ENCODE assay signal across 13 cellular contexts in genomic region chr7:40221836-40222235, GRCh38.
DNase-seq lines count a peak whose midpoint lies in the region; ATAC-seq and TF ChIP-seq lines count a peak whose summit lies in the region.
"Had no signal": no experiment of that assay in that cellular context is flagged by ENCODE, and none has a peak within 500 bp of the region (broad histone marks: within the 10 kb centered on the region; RNA-seq: fewer than 3 reads in every experiment).

No MANE protein-coding gene starts in this region.

- no peak for ATAC-seq in effector memory CD8-positive, alpha-beta T cell (replicated peaks)
- ATAC-seq: activated T-helper 17 cell treated with anti-CD3 and anti-CD28 coated beads, Interleukin-2, amount 50 U/mL, for 72 hours had no signal

- H3K4me1 ChIP-seq in neuronal stem cell (ENCODE audit: control insufficient read depth in 2 of 2, insufficient read depth in 1 of 2, low read depth in 1 of 2, low read length in 2 of 2), result no peaks in the 10 kb centered on the region
- H3K4me1 ChIP-seq: right atrium auricular region had no signal

- no peak overlapping the region for H3K4me3 ChIP-seq in retinal pigment epithelial cell (ENCODE audit: low read length)
- no peak overlapping the region for H3K4me3 ChIP-seq in neuronal stem cell (ENCODE audit: low read length in 2 of 2)
- H3K4me3 ChIP-seq: right atrium auricular region had no signal

- no peak overlapping the region for H3K27ac ChIP-seq in neuronal stem cell (replicated peaks; ENCODE audit: low read length)
- H3K27ac ChIP-seq: right atrium auricular region, WERI-Rb-1 had no signal

- H3K79me1 ChIP-seq in neuronal stem cell (ENCODE audit: low read depth, low read length), result no peaks in the 10 kb centered on the region

- H3K4ac ChIP-seq in neuronal stem cell (ENCODE audit: low read length), result no peak overlapping the region

- no peaks in the 10 kb centered on the region for H3K27me3 ChIP-seq in neuronal stem cell (ENCODE audit: control insufficient read depth in 3 of 3, insufficient read depth in 3 of 3, low read depth in 1 of 3, low read length in 3 of 3)
- H3K27me3 ChIP-seq: right atrium auricular region had no signal

- no peak overlapping the region for H3K4me2 ChIP-seq in neuronal stem cell (ENCODE audit: insufficient read depth, low read length, poor library complexity, severe bottlenecking)

- CTCF ChIA-PET in activated naive CD4-positive, alpha-beta T cell treated with anti-CD3 and anti-CD28 coated beads, Interleukin-2, amount 10 ng/mL, durations not matched to agents 7 days and 5 days (lab: Charles Lee), result interaction anchor here (1.2 kb wide), 1 partner anchor 11 kb away, joined by 8 read pairs; no protein-coding TSS in a partner anchor

- H2BK5ac ChIP-seq in neuronal stem cell (ENCODE audit: low read length), result no peak overlapping the region

- no CpG with 5 or more reads among the region's 2 CpGs for WGBS in neuronal stem cell (ENCODE audit: extremely low coverage in 2 of 2, insufficient read length in 2 of 2, insufficient replicate concordance in 1 of 2), 2 donors

- H2BK15ac ChIP-seq in neuronal stem cell (ENCODE audit: low read length), result no peak overlapping the region

- TF ChIP-seq CTCF in retinal pigment epithelial cell (conservative IDR thresholded peaks at IDR 0.05; ENCODE audit: low read depth, low read length), result no peak

- no peaks in the 10 kb centered on the region for H3K36me3 Mint-ChIP-seq in activated naive CD4-positive, alpha-beta T cell treated with anti-CD3 and anti-CD28 coated beads, Interleukin-2, amount 10 ng/mL, durations not matched to agents 7 days and 5 days
- no peaks in the 10 kb centered on the region for H3K36me3 Mint-ChIP-seq in effector memory CD8-positive, alpha-beta T cell (ENCODE audit: insufficient read depth)

- no peaks in the 10 kb centered on the region for H3K9me3 Mint-ChIP-seq in activated naive CD4-positive, alpha-beta T cell treated with anti-CD3 and anti-CD28 coated beads, Interleukin-2, amount 10 ng/mL, durations not matched to agents 7 days and 5 days
- no peaks in the 10 kb centered on the region for H3K9me3 Mint-ChIP-seq in effector memory CD8-positive, alpha-beta T cell
- H3K9me3 Mint-ChIP-seq: activated T-helper 17 cell treated with anti-CD3 and anti-CD28 coated beads, Interleukin-2, amount 50 U/mL, for 72 hours had no signal

- H3K9me3 ChIP-seq in neuronal stem cell (replicated peaks in 1 of 2; ENCODE audit: control insufficient read depth in 2 of 2, insufficient read depth in 1 of 2, low read depth in 1 of 2, low read length in 2 of 2), result no peaks in the 10 kb centered on the region
- H3K9me3 ChIP-seq: right atrium auricular region had no signal

- no peak overlapping the region for H3K23ac ChIP-seq in neuronal stem cell (ENCODE audit: low read depth, low read length, poor library complexity)

- in situ Hi-C loops in SK-MEL-5 (cut with HindIII; ENCODE audit: low pct_unique_long_range_greater_than_20kb, low sequenced_read_pairs), result no loop called here

- H4K91ac ChIP-seq in neuronal stem cell (ENCODE audit: low read depth, low read length, poor library complexity), result no peak overlapping the region

- peaks cover 4% of the 10 kb centered on the region for H3K27me3 Mint-ChIP-seq in activated naive CD4-positive, alpha-beta T cell treated with anti-CD3 and anti-CD28 coated beads, Interleukin-2, amount 10 ng/mL, durations not matched to agents 7 days and 5 days
- no peaks in the 10 kb centered on the region for H3K27me3 Mint-ChIP-seq in effector memory CD8-positive, alpha-beta T cell
- H3K27me3 Mint-ChIP-seq: activated T-helper 17 cell treated with anti-CD3 and anti-CD28 coated beads, Interleukin-2, amount 50 U/mL, for 72 hours had no signal

- H2AK5ac ChIP-seq in neuronal stem cell (ENCODE audit: low read depth, low read length), result no peak overlapping the region

- no peaks in the 10 kb centered on the region for H3K4me1 Mint-ChIP-seq in activated naive CD4-positive, alpha-beta T cell treated with anti-CD3 and anti-CD28 coated beads, Interleukin-2, amount 10 ng/mL, durations not matched to agents 7 days and 5 days
- no peaks in the 10 kb centered on the region for H3K4me1 Mint-ChIP-seq in effector memory CD8-positive, alpha-beta T cell (ENCODE audit: low read depth in 2 of 2)
- H3K4me1 Mint-ChIP-seq: activated T-helper 17 cell treated with anti-CD3 and anti-CD28 coated beads, Interleukin-2, amount 50 U/mL, for 72 hours had no signal

- H3K14ac ChIP-seq in neuronal stem cell (ENCODE audit: low read length), result no peak overlapping the region

- H3K9ac ChIP-seq in neuronal stem cell (ENCODE audit: low read depth, low read length, poor library complexity), result no peak overlapping the region

- H3K27ac Mint-ChIP-seq in activated naive CD4-positive, alpha-beta T cell treated with anti-CD3 and anti-CD28 coated beads, Interleukin-2, amount 10 ng/mL, durations not matched to agents 7 days and 5 days, result no peak overlapping the region
- H3K27ac Mint-ChIP-seq in effector memory CD8-positive, alpha-beta T cell, result no peak overlapping the region
- H3K27ac Mint-ChIP-seq: activated T-helper 17 cell treated with anti-CD3 and anti-CD28 coated beads, Interleukin-2, amount 50 U/mL, for 72 hours had no signal

- no peak overlapping the region for H4K8ac ChIP-seq in neuronal stem cell (ENCODE audit: low read depth, low read length)

- H2BK12ac ChIP-seq in neuronal stem cell (ENCODE audit: low read length), result no peak overlapping the region

- H3K4me3 Mint-ChIP-seq in activated naive CD4-positive, alpha-beta T cell treated with anti-CD3 and anti-CD28 coated beads, Interleukin-2, amount 10 ng/mL, durations not matched to agents 7 days and 5 days, result no peak overlapping the region
- no peak overlapping the region for H3K4me3 Mint-ChIP-seq in effector memory CD8-positive, alpha-beta T cell
- H3K4me3 Mint-ChIP-seq: activated T-helper 17 cell treated with anti-CD3 and anti-CD28 coated beads, Interleukin-2, amount 50 U/mL, for 72 hours had no signal

- DNase-seq in EH (ENCODE audit: low read depth) (peak; percentile 97), SK-MEL-5 (ENCODE audit: low read depth, low spot score) (peak; percentile 46), fibroblast of gingiva (ENCODE audit: low read depth) (peak; percentile 96), retinal pigment epithelial cell (ENCODE audit: low read depth) (peak; percentile 86), neuronal stem cell (ENCODE audit: low spot score) (no peak), HPDE6-E6E7 (ENCODE audit: extremely low spot score) (no peak)
- DNase-seq in activated naive CD4-positive, alpha-beta T cell treated with anti-CD3 and anti-CD28 coated beads, Interleukin-2, amount 10 ng/mL, durations not matched to agents 7 days and 5 days, result no peak
- DNase-seq in effector memory CD8-positive, alpha-beta T cell, result no peak
- DNase-seq: DMS79, NCI-H1417 treated with DMSO at 0.1 percent for 48 hours, WERI-Rb-1 had no signal

- no peak overlapping the region for H2BK120ac ChIP-seq in neuronal stem cell (ENCODE audit: low read depth, low read length)

- H2AFZ ChIP-seq in neuronal stem cell (ENCODE audit: low read length), result no peak overlapping the region

- H3K36me3 ChIP-seq in neuronal stem cell (replicated peaks in 1 of 2; ENCODE audit: control insufficient read depth in 2 of 2, insufficient read depth in 2 of 2, low read length in 2 of 2), result no peaks in the 10 kb centered on the region
- H3K36me3 ChIP-seq: right atrium auricular region, WERI-Rb-1 had no signal

- H3K18ac ChIP-seq in neuronal stem cell (ENCODE audit: low read length), result no peak overlapping the region

Comparison
In these comparisons a context has a peak if more than half of its experiments do, and no peak if none do; other contexts are left out.
1. DNase-seq: peak in EH (single experiment), SK-MEL-5 (single experiment), fibroblast of gingiva (single experiment) and retinal pigment epithelial cell (single experiment); none in activated naive CD4-positive, alpha-beta T cell treated with anti-CD3 and anti-CD28 coated beads, Interleukin-2, amount 10 ng/mL, durations not matched to agents 7 days and 5 days (single experiment), neuronal stem cell (single experiment), HPDE6-E6E7 (single experiment) and effector memory CD8-positive, alpha-beta T cell (0 of 3).